Comparison of ENCODE assay signal across 21 cellular contexts in genomic region chr16:22324787-22325597, GRCh38. TPM values are rescaled to one million over a fixed set of nuclear protein-coding genes. Genes with fewer than 3 reads are reported as not detected.
A peak's percentile ranks its signal among the peaks of the same experiment; 100 is the strongest.
DNase-seq lines count a peak whose midpoint lies in the region; ATAC-seq, FAIRE-seq and TF ChIP-seq lines count a peak whose summit lies in the region.
"Had no signal": no experiment of that assay in that cellular context is flagged by ENCODE, and none has a peak within 500 bp of the region (broad histone marks: within the 10 kb centered on the region; RNA-seq: fewer than 3 reads in every experiment).

No MANE protein-coding gene starts in this region.

- H3K36me3 Mint-ChIP-seq in memory B cell: peaks cover 30% of the 10 kb centered on the region

- peak overlapping the region; percentile 86 for H3K27ac Mint-ChIP-seq in memory B cell
- H3K27ac Mint-ChIP-seq: T-helper 2 cell treated with Interferon-gamma antibody and Interleukin-4, amounts not matched to agents 5 μg/mL and 100 μg/mL, for 36 hours had no signal

- H3K27ac ChIP-seq in HepG2 (ENCODE audit: extremely low read length, insufficient read depth, low read length) (no peak overlapping the region), right lobe of liver (no peak overlapping the region)
- H3K27ac ChIP-seq: prostate gland, WERI-Rb-1 had no signal

- H3K27me3 ChIP-seq in HepG2 (ENCODE audit: control insufficient read depth in 1 of 2, insufficient read depth in 2 of 2, low read length in 2 of 2): no peaks in the 10 kb centered on the region
- H3K27me3 ChIP-seq in right lobe of liver: no peaks in the 10 kb centered on the region
- H3K27me3 ChIP-seq: breast epithelium had no signal

- H2AFZ ChIP-seq in HepG2 (ENCODE audit: low read length): no peak overlapping the region

- FAIRE-seq in HepG2 (lab: Jason Lieb, UNC): no peak

- BruUV-seq in HepG2 (replicated peaks; lab: Mats Ljungman, UMichigan): no TSS peak

- H3K9ac ChIP-seq in HepG2 (ENCODE audit: insufficient read depth, low read depth, low read length): no peak overlapping the region

- intact Hi-C loops in HepG2 (cut with micrococcal nuclease; ENCODE audit: unreplicated experiment): loop anchor here (5.0 kb wide), 1 partner anchor 47 kb away; the partner anchor contains the start of gene CDR2
- intact Hi-C loops in right lobe of liver (cut with DNase I): no loop called here

- peaks cover 14% of the 10 kb centered on the region for H3K79me2 ChIP-seq in HepG2 (ENCODE audit: insufficient read depth, low read length)

- no peak for TF ChIP-seq EP300 in HepG2 (IDR thresholded peaks at IDR 0.05; ENCODE audit: low read depth in 2 of 2, low read length in 2 of 2)
- no peak for TF ChIP-seq EP300 in HepG2 (CRISPR knock-in tag; IDR thresholded peaks at IDR 0.05; ENCODE audit: borderline replicate concordance)

- CTCF ChIA-PET in HepG2 (lab: Yijun Ruan, JAX; ENCODE audit: low intra/inter-chr PET ratio, low total read pairs): no interaction called here

- no peak overlapping the region for H3K4me2 ChIP-seq in HepG2 (ENCODE audit: low read depth, low read length)

- H3K9me3 ChIP-seq in HepG2 (ENCODE audit: low read length) (no peaks in the 10 kb centered on the region), right lobe of liver (no peaks in the 10 kb centered on the region)
- H3K9me3 ChIP-seq: breast epithelium, prostate gland had no signal

- H3K4me1 ChIP-seq in HepG2 (ENCODE audit: insufficient read depth, low read length) (no peaks in the 10 kb centered on the region), right lobe of liver (no peaks in the 10 kb centered on the region)
- H3K4me1 ChIP-seq: breast epithelium, prostate gland had no signal

- ATAC-seq in HepG2: no peak
- no peak for ATAC-seq in right lobe of liver
- ATAC-seq in memory B cell (ENCODE audit: low read depth): no peak
- ATAC-seq in HG02642 (IDR thresholded peaks at IDR 0.05; ENCODE audit: poor library complexity, unreplicated experiment): no peak
- ATAC-seq: left colon; natural killer cell treated with Interleukin-12 subunit alpha and Interleukin-12 subunit beta and Interleukin-15 and Interleukin-18, amount 100 ng/mL, for 72 hours; SK-N-SH treated with all-trans-retinoic acid at 6 μM for 48 hours had no signal

- no peak for TF ChIP-seq RAD21 in HepG2 (CRISPR knock-in tag; IDR thresholded peaks at IDR 0.05)

- H3K4me3 Mint-ChIP-seq in memory B cell: no peak overlapping the region
- H3K4me3 Mint-ChIP-seq: H9; natural killer cell treated with Interleukin-12 subunit alpha and Interleukin-12 subunit beta and Interleukin-15 and Interleukin-18, amount 100 ng/mL, for 72 hours; T-helper 2 cell treated with Interferon-gamma antibody and Interleukin-4, amounts not matched to agents 5 μg/mL and 100 μg/mL, for 36 hours had no signal

- 98% methylated on average over 17 of the region's 19 CpGs for WGBS in HepG2 (ENCODE audit: low lambda C conversion rate)
- 100% methylated on average over 3 of the region's 19 CpGs for WGBS in right lobe of liver (ENCODE audit: insufficient coverage, low coverage, low lambda C conversion rate, missing lambda C conversion rate)

- peaks cover 75 to 100% of the 10 kb centered on the region in 2 experiments for H3K36me3 ChIP-seq in HepG2 (replicated peaks in 1 of 2; ENCODE audit: control insufficient read depth in 1 of 2, insufficient read depth in 2 of 2, low read length in 2 of 2)
- peaks cover 0 to 44% (median 21%) of the 10 kb centered on the region in 4 donors for H3K36me3 ChIP-seq in right lobe of liver
- H3K36me3 ChIP-seq: breast epithelium had no signal

- TF ChIP-seq CTCF in HepG2 (CRISPR knock-in tag; IDR thresholded peaks at IDR 0.05) (no peak), right lobe of liver (IDR thresholded peaks at IDR 0.05) (no peak)

- DNase-seq in HepG2 (ENCODE audit: low spot score) (no peak), right lobe of liver (no peak), memory B cell (ENCODE audit: low spot score in 2 of 2) (no peak), ureter (ENCODE audit: low spot score) (peak; percentile 33), occipital lobe (lab: John Stamatoyannopoulos, UW) (no peak)
- peak; percentile 38 for DNase-seq in activated CD8-positive, alpha-beta memory T cell treated with anti-CD3 and anti-CD28 coated beads, Interleukin-2, amount 50 U/mL, for 48 hours
- DNase-seq: amniotic stem cell, cortex of kidney, H9, left colon, MM.1S, NCI-H1436 treated with DMSO at 0.1 percent for 48 hours, NCI-H2171 treated with DMSO at 0.1 percent for 48 hours, NCI-H524 treated with DMSO at 0.1 percent for 48 hours, WERI-Rb-1 had no signal

- peaks cover 2% of the 10 kb centered on the region for H3K4me1 Mint-ChIP-seq in memory B cell
- H3K4me1 Mint-ChIP-seq: H9 had no signal

- H3K4me3 ChIP-seq in HepG2 (replicated peaks in 1 of 3; ENCODE audit: insufficient read depth in 1 of 3, low read depth in 2 of 3, low read length in 3 of 3): no peak overlapping the region
- no peak overlapping the region for H3K4me3 ChIP-seq in right lobe of liver
- H3K4me3 ChIP-seq: breast epithelium, prostate gland had no signal

- H3K9me3 Mint-ChIP-seq in memory B cell: no peaks in the 10 kb centered on the region
- H3K9me3 Mint-ChIP-seq: H9; natural killer cell treated with Interleukin-12 subunit alpha and Interleukin-12 subunit beta and Interleukin-15 and Interleukin-18, amount 100 ng/mL, for 72 hours; T-helper 2 cell treated with Interferon-gamma antibody and Interleukin-4, amounts not matched to agents 5 μg/mL and 100 μg/mL, for 36 hours had no signal

- in situ Hi-C loops in HepG2 (cut with HindIII; ENCODE audit: extremely low pct_ligation_motif_present, low pct_unique_long_range_greater_than_20kb): loop anchor here (25.0 kb wide), 2 partner anchors 763 to 1163 kb away; partner anchors contain the start of genes DNAH3 and LDAF1

- peaks cover 28% of the 10 kb centered on the region; the same call in 1 of the 2 replicates for H4K20me1 ChIP-seq in HepG2 (ENCODE audit: insufficient read depth, low read length)

- no peaks in the 10 kb centered on the region for H3K27me3 Mint-ChIP-seq in memory B cell
- H3K27me3 Mint-ChIP-seq: natural killer cell treated with Interleukin-12 subunit alpha and Interleukin-12 subunit beta and Interleukin-15 and Interleukin-18, amount 100 ng/mL, for 72 hours had no signal

- POLR2A ChIA-PET in HepG2 (lab: Yijun Ruan, JAX): no interaction called here

- no peak; a peak in 1 of 4 replicates for TF ChIP-seq POLR2A in HepG2 (IDR thresholded peaks at IDR 0.05; ENCODE audit: insufficient read depth in 1 of 2, low read depth in 2 of 2, low read length in 2 of 2)
- no peak for TF ChIP-seq POLR2A in right lobe of liver (IDR thresholded peaks at IDR 0.05)

RNA-seq across cellular contexts. Expression of gene POLR3E, which starts 27.8 kb away (rescaled TPM):
- total RNA-seq in HepG2 (2016; rRNA removed; fragmentation: Illumina TruSeq; extraction: Trizol) (94.8 and 135 TPM in 2 replicates), right lobe of liver (10 to 100 TPM; 15.8 to 35.7 (median 26.9) TPM), ureter (87.9 TPM), occipital lobe (45.4 TPM)
- 40.5 and 40.7 TPM in 2 replicates for total RNA-seq in HepG2 (2016; cell fraction: cytosol; rRNA removed; fragmentation: Illumina TruSeq; extraction: Trizol; ENCODE audit: low read depth)
- 93.2 and 125 TPM in 2 replicates for total RNA-seq in HepG2 (2016; cell fraction: insoluble cytoplasmic fraction; rRNA removed; fragmentation: Illumina TruSeq; extraction: Trizol)
- 103 and 106 TPM in 2 replicates for total RNA-seq in HepG2 (2016; cell fraction: membrane; rRNA removed; fragmentation: Illumina TruSeq; extraction: Trizol)
- total RNA-seq in HepG2 (2016; cell fraction: nucleus; rRNA removed; fragmentation: Illumina TruSeq; extraction: Trizol): 115 and 134 TPM in 2 replicates
- 262 and 280 TPM in 2 replicates for polyA plus RNA-seq in HepG2 (2011; rRNA removed)
- polyA plus RNA-seq in HepG2 (2011; cell fraction: cytosol; rRNA removed): 132 and 169 TPM in 2 replicates
- 753 and 830 TPM in 2 replicates for polyA plus RNA-seq in HepG2 (2011; cell fraction: nucleus; rRNA removed)
- polyA plus RNA-seq in HepG2 (2012): 105 and 114 TPM in 2 replicates
- 31.3 and 37.9 TPM in 2 replicates for polyA plus RNA-seq in HepG2 (2016; cell fraction: cytosol; fragmentation: Illumina TruSeq; extraction: Trizol; ENCODE audit: low read depth)
- polyA plus RNA-seq in HepG2 (2016; cell fraction: insoluble cytoplasmic fraction; fragmentation: Illumina TruSeq; extraction: Trizol; ENCODE audit: low read depth): 94.5 and 105 TPM in 2 replicates
- 62.4 and 65.8 TPM in 2 replicates for polyA plus RNA-seq in HepG2 (2016; cell fraction: membrane; fragmentation: Illumina TruSeq; extraction: Trizol; ENCODE audit: low read depth)
- 279 and 292 TPM in 2 replicates for polyA plus RNA-seq in HepG2 (2016; cell fraction: nucleus; fragmentation: Illumina TruSeq; extraction: Trizol; ENCODE audit: insufficient read depth, low read depth)
- 472 and 743 TPM in 2 replicates for polyA minus RNA-seq in HepG2 (2011; rRNA and poly(A)+ RNA removed; ENCODE audit: low replicate concordance)
- 96.6 and 110 TPM in 2 replicates for polyA minus RNA-seq in HepG2 (2011; cell fraction: cytosol; rRNA and poly(A)+ RNA removed)
- 279 and 332 TPM in 2 replicates for polyA minus RNA-seq in HepG2 (2011; cell fraction: nucleus; rRNA and poly(A)+ RNA removed)

RNA-seq across cellular contexts. Expression of gene CDR2, which starts 49.4 kb away (rescaled TPM):
- total RNA-seq in HepG2 (2016; rRNA removed; fragmentation: Illumina TruSeq; extraction: Trizol) (59.0 and 76.7 TPM in 2 replicates), right lobe of liver (10 to 100 TPM in 5 of 6 experiments, 1 to 10 TPM in 1; 8.2 to 16.8 (median 14.2) TPM), ureter (50.1 TPM), occipital lobe (8.9 TPM)
- 20.7 and 23.8 TPM in 2 replicates for total RNA-seq in HepG2 (2016; cell fraction: cytosol; rRNA removed; fragmentation: Illumina TruSeq; extraction: Trizol; ENCODE audit: low read depth)
- total RNA-seq in HepG2 (2016; cell fraction: insoluble cytoplasmic fraction; rRNA removed; fragmentation: Illumina TruSeq; extraction: Trizol): 60.0 and 73.9 TPM in 2 replicates
- total RNA-seq in HepG2 (2016; cell fraction: membrane; rRNA removed; fragmentation: Illumina TruSeq; extraction: Trizol): 44.0 and 46.8 TPM in 2 replicates
- 34.8 and 41.9 TPM in 2 replicates for total RNA-seq in HepG2 (2016; cell fraction: nucleus; rRNA removed; fragmentation: Illumina TruSeq; extraction: Trizol)
- polyA plus RNA-seq in HepG2 (2011; rRNA removed): 67.5 and 78.9 TPM in 2 replicates
- polyA plus RNA-seq in HepG2 (2011; cell fraction: cytosol; rRNA removed): 60.0 and 71.4 TPM in 2 replicates
- polyA plus RNA-seq in HepG2 (2011; cell fraction: nucleus; rRNA removed): 32.2 and 35.4 TPM in 2 replicates
- polyA plus RNA-seq in HepG2 (2012): 42.9 and 53.6 TPM in 2 replicates
- 9.2 and 11.4 TPM in 2 replicates for polyA plus RNA-seq in HepG2 (2016; cell fraction: cytosol; fragmentation: Illumina TruSeq; extraction: Trizol; ENCODE audit: low read depth)
- polyA plus RNA-seq in HepG2 (2016; cell fraction: insoluble cytoplasmic fraction; fragmentation: Illumina TruSeq; extraction: Trizol; ENCODE audit: low read depth): 89.8 and 91.4 TPM in 2 replicates
- 27.9 and 34.0 TPM in 2 replicates for polyA plus RNA-seq in HepG2 (2016; cell fraction: membrane; fragmentation: Illumina TruSeq; extraction: Trizol; ENCODE audit: low read depth)
- polyA plus RNA-seq in HepG2 (2016; cell fraction: nucleus; fragmentation: Illumina TruSeq; extraction: Trizol; ENCODE audit: insufficient read depth, low read depth): 73.8 and 74.1 TPM in 2 replicates
- 12.4 and 45.2 TPM in 2 replicates for polyA minus RNA-seq in HepG2 (2011; rRNA and poly(A)+ RNA removed; ENCODE audit: low replicate concordance)
- polyA minus RNA-seq in HepG2 (2011; cell fraction: cytosol; rRNA and poly(A)+ RNA removed): 55.0 and 56.7 TPM in 2 replicates
- polyA minus RNA-seq in HepG2 (2011; cell fraction: nucleus; rRNA and poly(A)+ RNA removed): 52.0 and 54.7 TPM in 2 replicates

Comparison
In these comparisons a context has a peak if more than half of its experiments do, and no peak if none do; other contexts are left out.
1. DNase-seq: peak in activated CD8-positive, alpha-beta memory T cell treated with anti-CD3 and anti-CD28 coated beads, Interleukin-2, amount 50 U/mL, for 48 hours (single experiment) and ureter (single experiment); none in HepG2 (single experiment), right lobe of liver (0 of 3), memory B cell (0 of 2) and occipital lobe (single experiment).